Comparison of ENCODE assay signal across 1 cellular context in the genomic region with DNA sequence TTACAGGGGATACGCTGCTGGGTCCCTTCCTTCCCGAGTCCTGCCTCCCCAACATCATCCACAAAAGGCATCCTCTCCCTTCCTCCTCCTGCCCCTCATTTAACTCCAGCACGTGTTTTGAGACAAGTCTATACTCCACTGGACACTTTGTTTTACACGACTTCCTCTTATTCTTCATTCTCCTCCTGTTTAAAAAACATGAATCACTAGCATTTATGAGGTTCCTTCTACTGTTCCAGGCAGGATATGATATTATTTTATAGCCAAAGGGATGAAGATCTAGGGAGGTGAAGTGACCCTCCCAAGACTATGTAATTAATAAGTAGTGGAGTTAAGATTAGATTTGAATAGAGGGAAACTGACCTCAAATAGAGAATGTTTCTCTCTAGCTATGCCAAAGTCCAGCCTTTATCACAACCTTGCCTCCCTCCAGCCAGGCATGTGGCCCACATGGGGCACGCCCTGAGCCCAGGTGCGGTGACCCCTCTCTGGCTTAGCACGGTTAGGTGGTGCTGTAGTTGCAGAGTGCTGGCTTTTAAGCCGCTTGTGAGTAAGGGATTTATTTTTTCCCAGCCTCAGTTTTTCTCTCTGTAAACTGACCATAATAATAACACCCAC.
TF ChIP-seq lines count a peak whose summit lies in the region.

No MANE protein-coding gene starts in this region.

TF ChIP-seq in HepG2, 621 proteins besides CTCF, POLR2A, EP300 and RAD21 (continued from another document and continues in another):
- TF ChIP-seq, protein P1, sequence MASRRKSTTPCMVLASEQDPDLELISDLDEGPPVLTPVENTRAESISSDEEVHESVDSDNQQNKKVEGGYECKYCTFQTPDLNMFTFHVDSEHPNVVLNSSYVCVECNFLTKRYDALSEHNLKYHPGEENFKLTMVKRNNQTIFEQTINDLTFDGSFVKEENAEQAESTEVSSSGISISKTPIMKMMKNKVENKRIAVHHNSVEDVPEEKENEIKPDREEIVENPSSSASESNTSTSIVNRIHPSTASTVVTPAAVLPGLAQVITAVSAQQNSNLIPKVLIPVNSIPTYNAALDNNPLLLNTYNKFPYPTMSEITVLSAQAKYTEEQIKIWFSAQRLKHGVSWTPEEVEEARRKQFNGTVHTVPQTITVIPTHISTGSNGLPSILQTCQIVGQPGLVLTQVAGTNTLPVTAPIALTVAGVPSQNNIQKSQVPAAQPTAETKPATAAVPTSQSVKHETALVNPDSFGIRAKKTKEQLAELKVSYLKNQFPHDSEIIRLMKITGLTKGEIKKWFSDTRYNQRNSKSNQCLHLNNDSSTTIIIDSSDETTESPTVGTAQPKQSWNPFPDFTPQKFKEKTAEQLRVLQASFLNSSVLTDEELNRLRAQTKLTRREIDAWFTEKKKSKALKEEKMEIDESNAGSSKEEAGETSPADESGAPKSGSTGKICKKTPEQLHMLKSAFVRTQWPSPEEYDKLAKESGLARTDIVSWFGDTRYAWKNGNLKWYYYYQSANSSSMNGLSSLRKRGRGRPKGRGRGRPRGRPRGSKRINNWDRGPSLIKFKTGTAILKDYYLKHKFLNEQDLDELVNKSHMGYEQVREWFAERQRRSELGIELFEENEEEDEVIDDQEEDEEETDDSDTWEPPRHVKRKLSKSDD (CRISPR knock-in tag; IDR thresholded peaks at IDR 0.05; ENCODE audit: low read depth): no peak
- 0 out of 2 replicates have a peak, but pooled peaks have one; percentile 43 for TF ChIP-seq ZBTB38 (CRISPR knock-in tag; IDR thresholded peaks at IDR 0.05)
- no peak for TF ChIP-seq ZNF557 (CRISPR knock-in tag; IDR thresholded peaks at IDR 0.05)
- TF ChIP-seq HES4 (CRISPR knock-in tag; IDR thresholded peaks at IDR 0.05; ENCODE audit: borderline replicate concordance): no peak
- TF ChIP-seq, protein P2, sequence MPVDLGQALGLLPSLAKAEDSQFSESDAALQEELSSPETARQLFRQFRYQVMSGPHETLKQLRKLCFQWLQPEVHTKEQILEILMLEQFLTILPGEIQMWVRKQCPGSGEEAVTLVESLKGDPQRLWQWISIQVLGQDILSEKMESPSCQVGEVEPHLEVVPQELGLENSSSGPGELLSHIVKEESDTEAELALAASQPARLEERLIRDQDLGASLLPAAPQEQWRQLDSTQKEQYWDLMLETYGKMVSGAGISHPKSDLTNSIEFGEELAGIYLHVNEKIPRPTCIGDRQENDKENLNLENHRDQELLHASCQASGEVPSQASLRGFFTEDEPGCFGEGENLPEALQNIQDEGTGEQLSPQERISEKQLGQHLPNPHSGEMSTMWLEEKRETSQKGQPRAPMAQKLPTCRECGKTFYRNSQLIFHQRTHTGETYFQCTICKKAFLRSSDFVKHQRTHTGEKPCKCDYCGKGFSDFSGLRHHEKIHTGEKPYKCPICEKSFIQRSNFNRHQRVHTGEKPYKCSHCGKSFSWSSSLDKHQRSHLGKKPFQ (CRISPR knock-in tag; IDR thresholded peaks at IDR 0.05; ENCODE audit: insufficient replicate concordance): no peak
- TF ChIP-seq ZNF605 (CRISPR knock-in tag; IDR thresholded peaks at IDR 0.05): no peak
- TF ChIP-seq, protein P3, sequence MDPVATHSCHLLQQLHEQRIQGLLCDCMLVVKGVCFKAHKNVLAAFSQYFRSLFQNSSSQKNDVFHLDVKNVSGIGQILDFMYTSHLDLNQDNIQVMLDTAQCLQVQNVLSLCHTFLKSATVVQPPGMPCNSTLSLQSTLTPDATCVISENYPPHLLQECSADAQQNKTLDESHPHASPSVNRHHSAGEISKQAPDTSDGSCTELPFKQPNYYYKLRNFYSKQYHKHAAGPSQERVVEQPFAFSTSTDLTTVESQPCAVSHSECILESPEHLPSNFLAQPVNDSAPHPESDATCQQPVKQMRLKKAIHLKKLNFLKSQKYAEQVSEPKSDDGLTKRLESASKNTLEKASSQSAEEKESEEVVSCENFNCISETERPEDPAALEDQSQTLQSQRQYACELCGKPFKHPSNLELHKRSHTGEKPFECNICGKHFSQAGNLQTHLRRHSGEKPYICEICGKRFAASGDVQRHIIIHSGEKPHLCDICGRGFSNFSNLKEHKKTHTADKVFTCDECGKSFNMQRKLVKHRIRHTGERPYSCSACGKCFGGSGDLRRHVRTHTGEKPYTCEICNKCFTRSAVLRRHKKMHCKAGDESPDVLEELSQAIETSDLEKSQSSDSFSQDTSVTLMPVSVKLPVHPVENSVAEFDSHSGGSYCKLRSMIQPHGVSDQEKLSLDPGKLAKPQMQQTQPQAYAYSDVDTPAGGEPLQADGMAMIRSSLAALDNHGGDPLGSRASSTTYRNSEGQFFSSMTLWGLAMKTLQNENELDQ (CRISPR knock-in tag; IDR thresholded peaks at IDR 0.05; ENCODE audit: borderline replicate concordance): no peak
- no peak for TF ChIP-seq HNRNPK (IDR thresholded peaks at IDR 0.05; ENCODE audit: low read depth, low read length, poor library complexity, severe bottlenecking)
- TF ChIP-seq, protein P4, sequence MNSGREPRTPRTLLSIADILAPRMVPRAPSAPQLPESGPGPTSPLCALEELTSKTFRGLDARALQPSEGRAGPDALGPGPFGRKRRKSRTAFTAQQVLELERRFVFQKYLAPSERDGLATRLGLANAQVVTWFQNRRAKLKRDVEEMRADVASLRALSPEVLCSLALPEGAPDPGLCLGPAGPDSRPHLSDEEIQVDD (CRISPR knock-in tag; IDR thresholded peaks at IDR 0.05; ENCODE audit: borderline replicate concordance): no peak
- TF ChIP-seq, protein P5, sequence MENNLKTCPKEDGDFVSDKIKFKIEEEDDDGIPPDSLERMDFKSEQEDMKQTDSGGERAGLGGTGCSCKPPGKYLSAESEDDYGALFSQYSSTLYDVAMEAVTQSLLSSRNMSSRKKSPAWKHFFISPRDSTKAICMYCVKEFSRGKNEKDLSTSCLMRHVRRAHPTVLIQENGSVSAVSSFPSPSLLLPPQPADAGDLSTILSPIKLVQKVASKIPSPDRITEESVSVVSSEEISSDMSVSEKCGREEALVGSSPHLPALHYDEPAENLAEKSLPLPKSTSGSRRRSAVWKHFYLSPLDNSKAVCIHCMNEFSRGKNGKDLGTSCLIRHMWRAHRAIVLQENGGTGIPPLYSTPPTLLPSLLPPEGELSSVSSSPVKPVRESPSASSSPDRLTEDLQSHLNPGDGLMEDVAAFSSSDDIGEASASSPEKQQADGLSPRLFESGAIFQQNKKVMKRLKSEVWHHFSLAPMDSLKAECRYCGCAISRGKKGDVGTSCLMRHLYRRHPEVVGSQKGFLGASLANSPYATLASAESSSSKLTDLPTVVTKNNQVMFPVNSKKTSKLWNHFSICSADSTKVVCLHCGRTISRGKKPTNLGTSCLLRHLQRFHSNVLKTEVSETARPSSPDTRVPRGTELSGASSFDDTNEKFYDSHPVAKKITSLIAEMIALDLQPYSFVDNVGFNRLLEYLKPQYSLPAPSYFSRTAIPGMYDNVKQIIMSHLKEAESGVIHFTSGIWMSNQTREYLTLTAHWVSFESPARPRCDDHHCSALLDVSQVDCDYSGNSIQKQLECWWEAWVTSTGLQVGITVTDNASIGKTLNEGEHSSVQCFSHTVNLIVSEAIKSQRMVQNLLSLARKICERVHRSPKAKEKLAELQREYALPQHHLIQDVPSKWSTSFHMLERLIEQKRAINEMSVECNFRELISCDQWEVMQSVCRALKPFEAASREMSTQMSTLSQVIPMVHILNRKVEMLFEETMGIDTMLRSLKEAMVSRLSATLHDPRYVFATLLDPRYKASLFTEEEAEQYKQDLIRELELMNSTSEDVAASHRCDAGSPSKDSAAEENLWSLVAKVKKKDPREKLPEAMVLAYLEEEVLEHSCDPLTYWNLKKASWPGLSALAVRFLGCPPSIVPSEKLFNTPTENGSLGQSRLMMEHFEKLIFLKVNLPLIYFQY (CRISPR knock-in tag; IDR thresholded peaks at IDR 0.05; ENCODE audit: borderline replicate concordance): peak; percentile 44; the same call in 1 of the 2 replicates
- TF ChIP-seq, protein P6, sequence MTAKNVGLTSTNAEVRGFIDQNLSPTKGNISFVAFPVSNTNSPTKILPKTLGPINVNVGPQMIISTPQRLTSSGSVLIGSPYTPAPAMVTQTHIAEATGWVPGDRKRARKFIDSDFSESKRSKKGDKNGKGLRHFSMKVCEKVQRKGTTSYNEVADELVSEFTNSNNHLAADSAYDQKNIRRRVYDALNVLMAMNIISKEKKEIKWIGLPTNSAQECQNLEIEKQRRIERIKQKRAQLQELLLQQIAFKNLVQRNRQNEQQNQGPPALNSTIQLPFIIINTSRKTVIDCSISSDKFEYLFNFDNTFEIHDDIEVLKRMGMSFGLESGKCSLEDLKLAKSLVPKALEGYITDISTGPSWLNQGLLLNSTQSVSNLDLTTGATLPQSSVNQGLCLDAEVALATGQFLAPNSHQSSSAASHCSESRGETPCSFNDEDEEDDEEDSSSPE (CRISPR knock-in tag; IDR thresholded peaks at IDR 0.05): no peak
- TF ChIP-seq ZNF564 (CRISPR knock-in tag; IDR thresholded peaks at IDR 0.05): no peak
- TF ChIP-seq, protein P7, sequence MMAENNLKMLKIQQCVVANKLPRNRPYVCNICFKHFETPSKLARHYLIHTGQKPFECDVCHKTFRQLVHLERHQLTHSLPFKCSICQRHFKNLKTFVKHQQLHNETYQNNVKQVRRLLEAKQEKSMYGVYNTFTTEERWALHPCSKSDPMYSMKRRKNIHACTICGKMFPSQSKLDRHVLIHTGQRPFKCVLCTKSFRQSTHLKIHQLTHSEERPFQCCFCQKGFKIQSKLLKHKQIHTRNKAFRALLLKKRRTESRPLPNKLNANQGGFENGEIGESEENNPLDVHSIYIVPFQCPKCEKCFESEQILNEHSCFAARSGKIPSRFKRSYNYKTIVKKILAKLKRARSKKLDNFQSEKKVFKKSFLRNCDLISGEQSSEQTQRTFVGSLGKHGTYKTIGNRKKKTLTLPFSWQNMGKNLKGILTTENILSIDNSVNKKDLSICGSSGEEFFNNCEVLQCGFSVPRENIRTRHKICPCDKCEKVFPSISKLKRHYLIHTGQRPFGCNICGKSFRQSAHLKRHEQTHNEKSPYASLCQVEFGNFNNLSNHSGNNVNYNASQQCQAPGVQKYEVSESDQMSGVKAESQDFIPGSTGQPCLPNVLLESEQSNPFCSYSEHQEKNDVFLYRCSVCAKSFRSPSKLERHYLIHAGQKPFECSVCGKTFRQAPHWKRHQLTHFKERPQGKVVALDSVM (CRISPR knock-in tag; IDR thresholded peaks at IDR 0.05): no peak
- TF ChIP-seq ZBTB1 (CRISPR knock-in tag; IDR thresholded peaks at IDR 0.05; ENCODE audit: borderline replicate concordance): no peak
- TF ChIP-seq CEBPG (CRISPR knock-in tag; IDR thresholded peaks at IDR 0.05): 0 out of 2 replicates have a peak, but pooled peaks have one; percentile 5
- TF ChIP-seq GTF3A (CRISPR knock-in tag; conservative IDR thresholded peaks at IDR 0.05): no peak
- TF ChIP-seq ZSCAN20 (CRISPR knock-in tag; IDR thresholded peaks at IDR 0.05; ENCODE audit: borderline replicate concordance): no peak
- no peak for TF ChIP-seq ZMYM3 (CRISPR knock-in tag; IDR thresholded peaks at IDR 0.05)
- TF ChIP-seq ZFAT (CRISPR knock-in tag; conservative IDR thresholded peaks at IDR 0.05): no peak
- no peak for TF ChIP-seq SETDB1 (CRISPR knock-in tag; IDR thresholded peaks at IDR 0.05; ENCODE audit: borderline replicate concordance)
- no peak for TF ChIP-seq SOX13 (IDR thresholded peaks at IDR 0.05)
- 0 out of 4 replicates have a peak, but pooled peaks of 1 of the 2 experiments have one; percentile 35 for TF ChIP-seq SOX13 (CRISPR knock-in tag; conservative IDR thresholded peaks at IDR 0.05 in 1 of 2, IDR thresholded peaks at IDR 0.05 in 1 of 2)
- TF ChIP-seq FOSL2 (CRISPR knock-in tag; IDR thresholded peaks at IDR 0.05): peak; percentile 44
- TF ChIP-seq ETV5 (CRISPR knock-in tag; IDR thresholded peaks at IDR 0.05; ENCODE audit: borderline replicate concordance): no peak
- no peak for TF ChIP-seq ZNF891 (CRISPR knock-in tag; IDR thresholded peaks at IDR 0.05)
- TF ChIP-seq ZFP90 (CRISPR knock-in tag; IDR thresholded peaks at IDR 0.05; ENCODE audit: borderline replicate concordance): no peak
- TF ChIP-seq HDAC2 (CRISPR knock-in tag; IDR thresholded peaks at IDR 0.05): 0 out of 2 replicates have a peak, but pooled peaks have one; percentile 34
- TF ChIP-seq ZNF207 (IDR thresholded peaks at IDR 0.05; ENCODE audit: borderline replicate concordance): no peak
- TF ChIP-seq ZNF549 (CRISPR knock-in tag; IDR thresholded peaks at IDR 0.05): no peak
- TF ChIP-seq GABPA (IDR thresholded peaks at IDR 0.05; ENCODE audit: low read depth, low read length): no peak
- TF ChIP-seq GABPA (CRISPR knock-in tag; IDR thresholded peaks at IDR 0.05; ENCODE audit: low read depth): no peak
- TF ChIP-seq ZNF780A (CRISPR knock-in tag; IDR thresholded peaks at IDR 0.05): no peak
- TF ChIP-seq NR2F2 (IDR thresholded peaks at IDR 0.05; ENCODE audit: borderline replicate concordance, low read depth): no peak
- no peak for TF ChIP-seq TCF7 (IDR thresholded peaks at IDR 0.05; ENCODE audit: low read depth)
- TF ChIP-seq, protein P8, sequence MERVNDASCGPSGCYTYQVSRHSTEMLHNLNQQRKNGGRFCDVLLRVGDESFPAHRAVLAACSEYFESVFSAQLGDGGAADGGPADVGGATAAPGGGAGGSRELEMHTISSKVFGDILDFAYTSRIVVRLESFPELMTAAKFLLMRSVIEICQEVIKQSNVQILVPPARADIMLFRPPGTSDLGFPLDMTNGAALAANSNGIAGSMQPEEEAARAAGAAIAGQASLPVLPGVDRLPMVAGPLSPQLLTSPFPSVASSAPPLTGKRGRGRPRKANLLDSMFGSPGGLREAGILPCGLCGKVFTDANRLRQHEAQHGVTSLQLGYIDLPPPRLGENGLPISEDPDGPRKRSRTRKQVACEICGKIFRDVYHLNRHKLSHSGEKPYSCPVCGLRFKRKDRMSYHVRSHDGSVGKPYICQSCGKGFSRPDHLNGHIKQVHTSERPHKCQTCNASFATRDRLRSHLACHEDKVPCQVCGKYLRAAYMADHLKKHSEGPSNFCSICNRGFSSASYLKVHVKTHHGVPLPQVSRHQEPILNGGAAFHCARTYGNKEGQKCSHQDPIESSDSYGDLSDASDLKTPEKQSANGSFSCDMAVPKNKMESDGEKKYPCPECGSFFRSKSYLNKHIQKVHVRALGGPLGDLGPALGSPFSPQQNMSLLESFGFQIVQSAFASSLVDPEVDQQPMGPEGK (CRISPR knock-in tag; IDR thresholded peaks at IDR 0.05): 0 out of 2 replicates have a peak, but pooled peaks have one; percentile 38
- TF ChIP-seq ARID2 (CRISPR knock-in tag; IDR thresholded peaks at IDR 0.05; ENCODE audit: borderline replicate concordance): no peak
- TF ChIP-seq NR2C2 (CRISPR knock-in tag; IDR thresholded peaks at IDR 0.05; ENCODE audit: borderline replicate concordance): 0 out of 2 replicates have a peak, but pooled peaks have one; percentile 18
- TF ChIP-seq SIX1 (CRISPR knock-in tag; IDR thresholded peaks at IDR 0.05; ENCODE audit: borderline replicate concordance): no peak
- no peak for TF ChIP-seq NAIF1 (CRISPR knock-in tag; IDR thresholded peaks at IDR 0.05; ENCODE audit: borderline replicate concordance)
- no peak for TF ChIP-seq ZNF160 (CRISPR knock-in tag; IDR thresholded peaks at IDR 0.05)
- no peak for TF ChIP-seq TBX2 (CRISPR knock-in tag; IDR thresholded peaks at IDR 0.05; ENCODE audit: borderline replicate concordance)
- no peak for TF ChIP-seq ZNF615 (CRISPR knock-in tag; IDR thresholded peaks at IDR 0.05; ENCODE audit: borderline replicate concordance)
- 0 out of 2 replicates have a peak, but pooled peaks have one; percentile 35 for TF ChIP-seq ERF (CRISPR knock-in tag; IDR thresholded peaks at IDR 0.05)
- no peak for TF ChIP-seq ZNF24 (IDR thresholded peaks at IDR 0.05)
- TF ChIP-seq KDM4B (CRISPR knock-in tag; IDR thresholded peaks at IDR 0.05): no peak
